8 cellular contexts compared by ENCODE assay signal in genomic region chr7:149459540-149460433, GRCh38. TPM values are rescaled to one million over a fixed set of nuclear protein-coding genes. Genes with fewer than 3 reads are reported as not detected.
DNase-seq lines count a peak whose midpoint lies in the region; ATAC-seq, FAIRE-seq and TF ChIP-seq lines count a peak whose summit lies in the region.
"Had no signal": no experiment of that assay in that cellular context is flagged by ENCODE, and none has a peak within 500 bp of the region (broad histone marks: within the 10 kb centered on the region; RNA-seq: fewer than 3 reads in every experiment).

No MANE protein-coding gene starts in this region.

- H3K4me1 Mint-ChIP-seq in astrocyte (ENCODE audit: low read depth, unreplicated experiment), result peaks cover 16% of the 10 kb centered on the region

- peaks cover 51% of the 10 kb centered on the region for H3K79me2 ChIP-seq in astrocyte (ENCODE audit: insufficient read depth, low read length)
- H3K79me2 ChIP-seq in keratinocyte (ENCODE audit: control insufficient read depth, insufficient read depth, low read length), result peaks cover 34% of the 10 kb centered on the region

- H3K9me3 Mint-ChIP-seq in astrocyte (ENCODE audit: unreplicated experiment), result peaks cover 2% of the 10 kb centered on the region

- H3K27ac ChIP-seq in astrocyte (ENCODE audit: low read depth, low read length) (peak overlapping the region; percentile 22), keratinocyte (ENCODE audit: control insufficient read depth, insufficient read depth, low read length) (peak overlapping the region; percentile 10)

- FAIRE-seq in astrocyte (lab: Jason Lieb, UNC) (no peak), keratinocyte (lab: Jason Lieb, UNC) (no peak)
- FAIRE-seq: colon had no signal

- H3K9me1 ChIP-seq in keratinocyte (ENCODE audit: control insufficient read depth, extremely low read depth, insufficient read depth, low read length), result no peaks in the 10 kb centered on the region

- no peak overlapping the region for H3K27ac Mint-ChIP-seq in astrocyte (ENCODE audit: unreplicated experiment)

- in situ Hi-C loops in GM13976 (cut with MboI; ENCODE audit: low sequenced_read_pairs, unreplicated experiment), result no loop called here

- TF ChIP-seq CTCF in GM13976 (IDR thresholded peaks at IDR 0.05; ENCODE audit: borderline replicate concordance, control extremely low read depth, extremely low read depth, insufficient read depth, missing control alignments), result no peak
- no peak for TF ChIP-seq CTCF in astrocyte (IDR thresholded peaks at IDR 0.05; ENCODE audit: insufficient read depth, low read depth, low read length)
- TF ChIP-seq CTCF in keratinocyte (optimal IDR thresholded peaks at IDR 0.05 in 1 of 3, IDR thresholded peaks at IDR 0.05 in 1 of 3, conservative IDR thresholded peaks at IDR 0.05 in 1 of 3; ENCODE audit: extremely low read depth in 1 of 3, insufficient read depth in 2 of 3, low read length in 3 of 3), result no peak

- H3K4me3 ChIP-seq in astrocyte (ENCODE audit: insufficient read depth, low read depth, low read length), result peak overlapping the region; percentile 71
- peak overlapping the region; percentile 62 to 76 (median 63) for H3K4me3 ChIP-seq in keratinocyte (ENCODE audit: control insufficient read depth in 2 of 3, extremely low read depth in 1 of 3, insufficient read depth in 2 of 3, low read depth in 1 of 3, low read length in 3 of 3)

- dilution Hi-C loops in keratinocyte (cut with MboI; ENCODE audit: extremely low pct_ligation_motif_present, low sequenced_read_pairs), result no loop called here

- H3K4me2 ChIP-seq in astrocyte (ENCODE audit: low read length) (peak overlapping the region; percentile 87), keratinocyte (ENCODE audit: control insufficient read depth, extremely low read depth, insufficient read depth, low read depth, low read length) (peak overlapping the region; percentile 74)

- H3K36me3 ChIP-seq in astrocyte (ENCODE audit: insufficient read depth, low read length) (peaks cover 14% of the 10 kb centered on the region), keratinocyte (ENCODE audit: control insufficient read depth in 2 of 2, extremely low read depth in 1 of 2, insufficient read depth in 2 of 2, low read length in 2 of 2) (peaks cover 3 to 6% of the 10 kb centered on the region in 2 experiments)

- H3K4me3 Mint-ChIP-seq in astrocyte (ENCODE audit: unreplicated experiment), result no peak overlapping the region

- H2AFZ ChIP-seq in astrocyte (ENCODE audit: low read depth, low read length) (peak overlapping the region; percentile 56), keratinocyte (ENCODE audit: control insufficient read depth, low read length) (peak overlapping the region; percentile 44)

- H3K4me1 ChIP-seq in astrocyte (ENCODE audit: insufficient read depth, low read length) (peaks cover 10% of the 10 kb centered on the region), keratinocyte (ENCODE audit: control insufficient read depth, extremely low read depth, insufficient read depth, low read length) (peaks cover 8% of the 10 kb centered on the region)

- no peaks in the 10 kb centered on the region for H3K27me3 ChIP-seq in astrocyte (ENCODE audit: insufficient read depth, low read length)
- H3K27me3 ChIP-seq in keratinocyte (ENCODE audit: control insufficient read depth, extremely low read depth, insufficient read depth, low read length), result no peaks in the 10 kb centered on the region

- ATAC-seq in GM21528 (IDR thresholded peaks at IDR 0.05; ENCODE audit: low FRiP score, unreplicated experiment), result peak; percentile 46

- H4K20me1 ChIP-seq in astrocyte (ENCODE audit: insufficient read depth, low read length) (peaks cover 44% of the 10 kb centered on the region), keratinocyte (ENCODE audit: control insufficient read depth, extremely low read depth, insufficient read depth, low read length) (no peaks in the 10 kb centered on the region)

- H3K27me3 Mint-ChIP-seq in astrocyte (ENCODE audit: low read depth, unreplicated experiment), result peaks cover 5% of the 10 kb centered on the region

- peak overlapping the region; percentile 84 for H3K9ac ChIP-seq in astrocyte (ENCODE audit: low read length)
- peak overlapping the region; percentile 88 for H3K9ac ChIP-seq in keratinocyte (ENCODE audit: control insufficient read depth, extremely low read depth, insufficient read depth, low read length)

- DNase-seq in GM13976 (ENCODE audit: low spot score) (peak; percentile 77), HuH-7.5 (ENCODE audit: low spot score) (peak; percentile 62), astrocyte (ENCODE audit: low read depth) (no peak), keratinocyte (ENCODE audit: low read depth, low spot score) (no peak), NAMALWA (ENCODE audit: low spot score) (no peak)
- DNase-seq in stimulated activated CD4-positive, alpha-beta T cell treated with anti-CD3 and anti-CD28 coated beads, Interleukin-4, amount 100 ng/mL, for 48 hours (ENCODE audit: low read depth in 2 of 2), result peak; percentile 16 to 18

- no peaks in the 10 kb centered on the region for H3K9me3 ChIP-seq in astrocyte (ENCODE audit: insufficient read depth, low read depth, low read length)
- no peaks in the 10 kb centered on the region for H3K9me3 ChIP-seq in keratinocyte (ENCODE audit: control insufficient read depth, low read depth, low read length)

- peaks cover 19% of the 10 kb centered on the region for H3K36me3 Mint-ChIP-seq in astrocyte (ENCODE audit: low read depth, unreplicated experiment)

RNA-seq across cellular contexts. Expression of gene ZNF777, which starts 1.1 kb away (rescaled TPM):
- 17.2 TPM in 2 replicates for total RNA-seq in astrocyte
- polyA plus RNA-seq in keratinocyte, result 4.8 to 8.9 TPM (median 5.6 TPM) in 3 replicates
- 6.2 TPM for polyA plus RNA-seq in keratinocyte (2011; ENCODE audit: low read depth)
- 4.2 and 8.1 TPM in 2 replicates for polyA plus RNA-seq in keratinocyte (2011; cell fraction: cytosol; rRNA removed)
- 6.2 and 8.2 TPM in 2 replicates for polyA plus RNA-seq in keratinocyte (2011; cell fraction: nucleus; rRNA removed)
- polyA plus RNA-seq in keratinocyte (2012; ENCODE audit: low replicate concordance), result 5.7 and 13.2 TPM in 2 replicates
- polyA minus RNA-seq in keratinocyte, result 4.2 to 7.9 TPM (median 5.4 TPM) in 3 replicates
- 15.3 TPM for polyA minus RNA-seq in keratinocyte (2011; cell fraction: cytosol; rRNA and poly(A)+ RNA removed)
- polyA minus RNA-seq in keratinocyte (2011; cell fraction: nucleus; rRNA and poly(A)+ RNA removed), result 6.2 and 6.6 TPM in 2 replicates

RNA-seq across cellular contexts. Expression of gene ZNF746, which starts 37.8 kb away (rescaled TPM):
- total RNA-seq in astrocyte, result 23.3 and 24.7 TPM in 2 replicates
- 7.0 to 10.7 TPM (median 8.4 TPM) in 3 replicates for polyA plus RNA-seq in keratinocyte
- polyA plus RNA-seq in keratinocyte (2011; ENCODE audit: low read depth), result 5.3 TPM
- 4.5 and 7.0 TPM in 2 replicates for polyA plus RNA-seq in keratinocyte (2011; cell fraction: cytosol; rRNA removed)
- polyA plus RNA-seq in keratinocyte (2011; cell fraction: nucleus; rRNA removed), result 20.3 and 22.8 TPM in 2 replicates
- 11.0 and 13.7 TPM in 2 replicates for polyA plus RNA-seq in keratinocyte (2012; ENCODE audit: low replicate concordance)
- polyA minus RNA-seq in keratinocyte, result 10.4 to 12.1 TPM (median 11.2 TPM) in 3 replicates
- 20.7 TPM for polyA minus RNA-seq in keratinocyte (2011; cell fraction: cytosol; rRNA and poly(A)+ RNA removed)
- 22.6 and 23.2 TPM in 2 replicates for polyA minus RNA-seq in keratinocyte (2011; cell fraction: nucleus; rRNA and poly(A)+ RNA removed)

Comparison
In these comparisons a context has a peak if more than half of its experiments do, and no peak if none do; other contexts are left out.
1. DNase-seq: peak in GM13976 (single experiment), HuH-7.5 (single experiment) and stimulated activated CD4-positive, alpha-beta T cell treated with anti-CD3 and anti-CD28 coated beads, Interleukin-4, amount 100 ng/mL, for 48 hours (2 of 2); none in astrocyte (single experiment), keratinocyte (single experiment) and NAMALWA (single experiment).